15 cellular contexts compared by ENCODE assay signal in the genomic region with DNA sequence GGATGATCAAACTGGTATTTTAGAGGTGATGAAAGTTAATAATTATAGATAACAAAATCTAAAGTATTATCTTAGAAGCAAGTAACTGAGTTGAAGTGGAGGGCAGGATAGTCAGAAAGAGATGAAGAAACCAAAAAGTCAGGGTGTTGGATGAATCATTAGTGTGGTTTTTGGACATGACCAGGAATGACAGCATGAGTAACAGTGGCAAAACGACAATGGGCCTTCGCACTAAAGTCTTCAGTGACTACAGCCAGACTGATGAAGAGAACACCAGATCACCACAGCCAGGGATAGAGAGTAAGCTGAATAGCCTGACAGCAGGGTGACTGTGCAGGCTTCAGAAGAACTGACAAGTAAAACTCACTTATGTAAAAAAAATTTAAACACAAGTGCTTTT.
DNase-seq lines count a peak whose midpoint lies in the region; ATAC-seq and TF ChIP-seq lines count a peak whose summit lies in the region.
"Had no signal": no experiment of that assay in that cellular context is flagged by ENCODE, and none has a peak within 500 bp of the region (broad histone marks: within the 10 kb centered on the region; RNA-seq: fewer than 3 reads in every experiment).

No MANE protein-coding gene starts in this region.

- H3K4me1 ChIP-seq in tibial nerve: no peaks in the 10 kb centered on the region

- no peaks in the 10 kb centered on the region for H3K27me3 Mint-ChIP-seq in activated CD4-positive, alpha-beta T cell treated with anti-CD3 and anti-CD28 coated beads for 36 hours
- no peaks in the 10 kb centered on the region for H3K27me3 Mint-ChIP-seq in chondrocyte (ENCODE audit: low read depth)
- H3K27me3 Mint-ChIP-seq: central memory CD8-positive, alpha-beta T cell had no signal

- H3K9me3 ChIP-seq in tibial nerve: no peaks in the 10 kb centered on the region
- H3K9me3 ChIP-seq: thoracic aorta had no signal

- TF ChIP-seq POLR2A in NB4 (IDR thresholded peaks at IDR 0.05; ENCODE audit: extremely low read depth, insufficient read length) (no peak), tibial nerve (IDR thresholded peaks at IDR 0.05) (no peak)

- H3K4me1 Mint-ChIP-seq in activated CD4-positive, alpha-beta T cell treated with anti-CD3 and anti-CD28 coated beads for 36 hours: peaks cover 7% of the 10 kb centered on the region
- peaks cover 13% of the 10 kb centered on the region for H3K4me1 Mint-ChIP-seq in chondrocyte (ENCODE audit: low read depth)

- 71 to 85% methylated on average over 2 of the region's 2 CpGs for WGBS in tibial nerve, 2 donors

- H3K27ac Mint-ChIP-seq in activated CD4-positive, alpha-beta T cell treated with anti-CD3 and anti-CD28 coated beads for 36 hours: no peak overlapping the region
- peak overlapping the region; percentile 33 for H3K27ac Mint-ChIP-seq in chondrocyte (ENCODE audit: unreplicated experiment)

- peak; percentile 19 for ATAC-seq in activated CD4-positive, alpha-beta T cell treated with anti-CD3 and anti-CD28 coated beads for 36 hours
- ATAC-seq in GM21825 (IDR thresholded peaks at IDR 0.05; ENCODE audit: unreplicated experiment) (no peak), HG02588 (IDR thresholded peaks at IDR 0.05; ENCODE audit: unreplicated experiment) (no peak)
- ATAC-seq: esophagus mucosa had no signal

- H3K27ac ChIP-seq in tibial nerve: no peak overlapping the region
- H3K27ac ChIP-seq: 22Rv1, thoracic aorta had no signal

- no peaks in the 10 kb centered on the region for H3K9me3 Mint-ChIP-seq in activated CD4-positive, alpha-beta T cell treated with anti-CD3 and anti-CD28 coated beads for 36 hours (ENCODE audit: low read depth)
- peaks cover 4% of the 10 kb centered on the region for H3K9me3 Mint-ChIP-seq in chondrocyte (ENCODE audit: low read depth)
- H3K9me3 Mint-ChIP-seq: central memory CD8-positive, alpha-beta T cell had no signal

- intact Hi-C loops in activated CD4-positive, alpha-beta T cell treated with anti-CD3 and anti-CD28 coated beads for 36 hours (cut with DNase I, micrococcal nuclease): no loop called here

- POLR2A ChIA-PET in activated CD4-positive, alpha-beta T cell treated with anti-CD3 and anti-CD28 coated beads for 36 hours (lab: Charles Lee): no interaction called here

- H3K4me3 ChIP-seq in NB4 (ENCODE audit: low read depth, low read length) (no peak overlapping the region), tibial nerve (no peak overlapping the region)
- H3K4me3 ChIP-seq: thoracic aorta had no signal

- H3K4me3 Mint-ChIP-seq in activated CD4-positive, alpha-beta T cell treated with anti-CD3 and anti-CD28 coated beads for 36 hours: no peak overlapping the region
- no peak overlapping the region for H3K4me3 Mint-ChIP-seq in chondrocyte (ENCODE audit: unreplicated experiment)
- H3K4me3 Mint-ChIP-seq: central memory CD8-positive, alpha-beta T cell had no signal

- no peaks in the 10 kb centered on the region for H3K27me3 ChIP-seq in tibial nerve

- CTCF ChIA-PET in activated CD4-positive, alpha-beta T cell treated with anti-CD3 and anti-CD28 coated beads for 36 hours (lab: Charles Lee): interaction anchor here (0.6 kb wide), 1 partner anchor 72 kb away, joined by 3 read pairs; no protein-coding TSS in a partner anchor

- DNase-seq in activated CD4-positive, alpha-beta T cell treated with anti-CD3 and anti-CD28 coated beads for 36 hours: no peak
- no peak for DNase-seq in activated CD4-positive, alpha-beta T cell treated with anti-CD3 and anti-CD28 coated beads for 1 hour
- DNase-seq in NB4 (ENCODE audit: low read depth): peak; percentile 34
- no peak for DNase-seq in chondrocyte (ENCODE audit: low spot score)
- peak; percentile 56 for DNase-seq in non-pigmented ciliary epithelial cell (ENCODE audit: low read depth)
- no peak for DNase-seq in tibial nerve (ENCODE audit: low spot score in 2 of 2)
- DNase-seq: activated effector memory CD4-positive, alpha-beta T cell treated with anti-CD3 and anti-CD28 coated beads, Interleukin-2, amount 50 U/mL, for 16 hours; mesendoderm; NCI-H1105 treated with DMSO at 0.1 percent for 48 hours had no signal

- H3K36me3 ChIP-seq in tibial nerve: peaks cover 0 to 49% (median 4%) of the 10 kb centered on the region in 3 donors

- peaks cover 22% of the 10 kb centered on the region for H3K36me3 Mint-ChIP-seq in activated CD4-positive, alpha-beta T cell treated with anti-CD3 and anti-CD28 coated beads for 36 hours (ENCODE audit: low read depth)
- H3K36me3 Mint-ChIP-seq in chondrocyte (ENCODE audit: low read depth): peaks cover 27% of the 10 kb centered on the region

- no peak for TF ChIP-seq EP300 in tibial nerve (IDR thresholded peaks at IDR 0.05)

- no peak for TF ChIP-seq CTCF in NB4 (IDR thresholded peaks at IDR 0.05; ENCODE audit: low read depth, low read length)
- no peak for TF ChIP-seq CTCF in chondrocyte (IDR thresholded peaks at IDR 0.05)
- TF ChIP-seq CTCF in tibial nerve (IDR thresholded peaks at IDR 0.05): no peak

Comparison
In these comparisons a context has a peak if more than half of its experiments do, and no peak if none do; other contexts are left out.
1. DNase-seq: peak in NB4 (single experiment) and non-pigmented ciliary epithelial cell (single experiment); none in activated CD4-positive, alpha-beta T cell treated with anti-CD3 and anti-CD28 coated beads for 36 hours (single experiment), activated CD4-positive, alpha-beta T cell treated with anti-CD3 and anti-CD28 coated beads for 1 hour (single experiment), chondrocyte (single experiment) and tibial nerve (0 of 2).